15 cellular contexts compared by ENCODE assay signal in genomic region chr6:3782876-3783832, GRCh38. TPM values are rescaled to one million over a fixed set of nuclear protein-coding genes. Genes with fewer than 3 reads are reported as not detected.
"Had no signal": no experiment of that assay in that cellular context is flagged by ENCODE, and none has a peak within 500 bp of the region (broad histone marks: within the 10 kb centered on the region; RNA-seq: fewer than 3 reads in every experiment).

No MANE protein-coding gene starts in this region.

- H3K27me3 ChIP-seq: upper lobe of right lung had no signal

- H3K36me3 ChIP-seq: upper lobe of right lung had no signal

- ATAC-seq: activated naive CD8-positive, alpha-beta T cell treated with anti-CD3 and anti-CD28 coated beads, Interleukin-2, amount 50 U/mL, for 24 hours; left colon; naive thymus-derived CD8-positive, alpha-beta T cell; T-helper 17 cell; upper lobe of right lung had no signal

- H3K27ac Mint-ChIP-seq: activated B cell treated with CpG ODN at 0.5 μM for 24 hours; activated CD4-positive, alpha-beta T cell treated with anti-CD3 and anti-CD28 coated beads, Interleukin-2, amount 10 ng/mL, durations not matched to agents 7 days and 5 days; activated naive CD8-positive, alpha-beta T cell treated with anti-CD3 and anti-CD28 coated beads, Interleukin-2, amount 50 U/mL, for 24 hours; immature natural killer cell; T-helper 17 cell had no signal

- H3K4me1 ChIP-seq: upper lobe of right lung had no signal

- H3K4me1 Mint-ChIP-seq: activated B cell treated with CpG ODN at 0.5 μM for 24 hours; activated CD4-positive, alpha-beta T cell treated with anti-CD3 and anti-CD28 coated beads, Interleukin-2, amount 10 ng/mL, durations not matched to agents 7 days and 5 days; activated naive CD8-positive, alpha-beta T cell treated with anti-CD3 and anti-CD28 coated beads, Interleukin-2, amount 50 U/mL, for 24 hours; immature natural killer cell; naive thymus-derived CD8-positive, alpha-beta T cell; T-helper 17 cell had no signal

- H3K4me3 ChIP-seq: coronary artery, lung, upper lobe of right lung had no signal

- H3K9me3 Mint-ChIP-seq: activated B cell treated with CpG ODN at 0.5 μM for 24 hours; activated CD4-positive, alpha-beta T cell treated with anti-CD3 and anti-CD28 coated beads, Interleukin-2, amount 10 ng/mL, durations not matched to agents 7 days and 5 days; activated naive CD8-positive, alpha-beta T cell treated with anti-CD3 and anti-CD28 coated beads, Interleukin-2, amount 50 U/mL, for 24 hours; immature natural killer cell; naive thymus-derived CD8-positive, alpha-beta T cell had no signal

- DNase-seq: activated B cell treated with CpG ODN at 0.5 μM for 24 hours; activated CD4-positive, alpha-beta T cell treated with anti-CD3 and anti-CD28 coated beads, Interleukin-2, amount 10 ng/mL, durations not matched to agents 7 days and 5 days; activated CD8-positive, alpha-beta memory T cell treated with anti-CD3 and anti-CD28 coated beads for 24 hours; activated naive CD4-positive, alpha-beta T cell treated with Interleukin-2 at 50 U/mL for 16 hours; activated naive CD8-positive, alpha-beta T cell treated with anti-CD3 and anti-CD28 coated beads, Interleukin-2, amount 50 U/mL, for 24 hours; effector CD8-positive, alpha-beta T cell; immature natural killer cell; left colon; naive thymus-derived CD8-positive, alpha-beta T cell; stimulated activated CD4-positive, alpha-beta T cell treated with anti-CD3 and anti-CD28 coated beads, Interleukin-12 subunit alpha, Interleukin-12 subunit beta, amount 100 ng/mL, for 4 hours; stimulated activated naive CD4-positive, alpha-beta T cell treated with Interleukin-2 at 50 U/mL for 16 hours; T-helper 17 cell; upper lobe of right lung had no signal

- H3K9me3 ChIP-seq: upper lobe of right lung had no signal

- H3K36me3 Mint-ChIP-seq: immature natural killer cell; naive thymus-derived CD8-positive, alpha-beta T cell had no signal

- H3K4me3 Mint-ChIP-seq: activated B cell treated with CpG ODN at 0.5 μM for 24 hours; activated CD4-positive, alpha-beta T cell treated with anti-CD3 and anti-CD28 coated beads, Interleukin-2, amount 10 ng/mL, durations not matched to agents 7 days and 5 days; activated naive CD8-positive, alpha-beta T cell treated with anti-CD3 and anti-CD28 coated beads, Interleukin-2, amount 50 U/mL, for 24 hours; immature natural killer cell; naive thymus-derived CD8-positive, alpha-beta T cell; T-helper 17 cell had no signal

- H3K27me3 Mint-ChIP-seq: activated B cell treated with CpG ODN at 0.5 μM for 24 hours; activated naive CD8-positive, alpha-beta T cell treated with anti-CD3 and anti-CD28 coated beads, Interleukin-2, amount 50 U/mL, for 24 hours had no signal

- H3K27ac ChIP-seq: coronary artery, upper lobe of right lung had no signal

RNA-seq across cellular contexts. Expression of gene PXDC1, which starts 31.6 kb away (rescaled TPM):
- polyA plus RNA-seq: immature natural killer cell; naive thymus-derived CD8-positive, alpha-beta T cell had no signal
